1 cellular context compared by ENCODE assay signal in the genomic region with DNA sequence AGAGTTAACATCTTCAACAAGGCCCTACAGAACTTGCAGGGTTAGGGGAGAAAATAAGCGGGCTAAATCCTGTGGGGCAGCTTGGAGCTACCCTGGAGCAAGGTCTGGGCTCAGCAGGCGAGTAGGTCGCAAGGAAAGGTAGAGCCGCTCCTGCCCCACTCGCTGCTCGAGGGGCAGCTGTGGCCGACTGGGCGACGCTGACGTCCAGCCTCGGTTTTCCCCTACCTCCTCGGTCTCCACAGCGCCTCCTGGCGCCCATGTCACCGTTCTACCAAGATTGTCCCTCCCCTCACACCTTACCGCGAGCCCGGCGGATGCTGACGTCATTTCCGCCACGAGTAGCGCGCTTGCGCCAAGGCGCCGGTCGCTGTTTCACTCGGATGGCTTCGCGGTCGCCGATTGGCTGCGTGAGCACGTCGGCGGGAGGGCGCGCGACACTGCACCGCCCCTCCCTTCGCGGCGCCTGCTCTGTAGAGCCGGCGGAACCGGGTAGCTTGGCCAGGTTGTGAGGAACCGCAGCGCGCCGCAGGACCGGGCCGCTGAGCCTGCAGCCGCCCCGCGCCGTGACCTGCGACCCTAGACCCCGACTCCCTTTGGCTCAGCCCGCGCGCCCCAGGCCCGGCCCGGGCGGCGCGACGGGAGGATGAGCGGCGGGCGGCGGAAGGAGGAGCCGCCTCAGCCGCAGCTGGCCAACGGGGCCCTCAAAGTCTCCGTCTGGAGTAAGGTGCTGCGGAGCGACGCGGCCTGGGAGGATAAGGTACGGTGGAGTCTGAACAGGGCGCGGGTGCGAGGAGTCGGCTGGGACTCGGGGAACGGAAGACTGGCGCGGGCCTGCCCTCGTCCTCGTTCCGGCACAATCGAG.
TF ChIP-seq lines count a peak whose summit lies in the region.

A gene with protein sequence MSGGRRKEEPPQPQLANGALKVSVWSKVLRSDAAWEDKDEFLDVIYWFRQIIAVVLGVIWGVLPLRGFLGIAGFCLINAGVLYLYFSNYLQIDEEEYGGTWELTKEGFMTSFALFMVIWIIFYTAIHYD (plus strand): TSS at position 471 of the 862 bp plus-strand sequence. CDS start 173 bp downstream, at position 644.

TF ChIP-seq in GM23338, 12 proteins besides CTCF, POLR2A, EP300 and RAD21 (continued from another document):
- TF ChIP-seq, protein P1, sequence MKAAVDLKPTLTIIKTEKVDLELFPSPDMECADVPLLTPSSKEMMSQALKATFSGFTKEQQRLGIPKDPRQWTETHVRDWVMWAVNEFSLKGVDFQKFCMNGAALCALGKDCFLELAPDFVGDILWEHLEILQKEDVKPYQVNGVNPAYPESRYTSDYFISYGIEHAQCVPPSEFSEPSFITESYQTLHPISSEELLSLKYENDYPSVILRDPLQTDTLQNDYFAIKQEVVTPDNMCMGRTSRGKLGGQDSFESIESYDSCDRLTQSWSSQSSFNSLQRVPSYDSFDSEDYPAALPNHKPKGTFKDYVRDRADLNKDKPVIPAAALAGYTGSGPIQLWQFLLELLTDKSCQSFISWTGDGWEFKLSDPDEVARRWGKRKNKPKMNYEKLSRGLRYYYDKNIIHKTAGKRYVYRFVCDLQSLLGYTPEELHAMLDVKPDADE (IDR thresholded peaks at IDR 0.05) = peak; percentile 90
- peak; percentile 38; the same call in 1 of the 2 replicates for TF ChIP-seq ZNF331 (CRISPR knock-in tag; IDR thresholded peaks at IDR 0.05; ENCODE audit: low read depth)
- no peak for TF ChIP-seq STAT1 (IDR thresholded peaks at IDR 0.05; ENCODE audit: unreplicated experiment)
- TF ChIP-seq CREB1 (CRISPR knock-in tag; IDR thresholded peaks at IDR 0.05; ENCODE audit: low read depth) = peak; percentile 97
- TF ChIP-seq POLR2AphosphoS5 (IDR thresholded peaks at IDR 0.05; ENCODE audit: low read depth) = peak; percentile 72
- TF ChIP-seq, protein P2, sequence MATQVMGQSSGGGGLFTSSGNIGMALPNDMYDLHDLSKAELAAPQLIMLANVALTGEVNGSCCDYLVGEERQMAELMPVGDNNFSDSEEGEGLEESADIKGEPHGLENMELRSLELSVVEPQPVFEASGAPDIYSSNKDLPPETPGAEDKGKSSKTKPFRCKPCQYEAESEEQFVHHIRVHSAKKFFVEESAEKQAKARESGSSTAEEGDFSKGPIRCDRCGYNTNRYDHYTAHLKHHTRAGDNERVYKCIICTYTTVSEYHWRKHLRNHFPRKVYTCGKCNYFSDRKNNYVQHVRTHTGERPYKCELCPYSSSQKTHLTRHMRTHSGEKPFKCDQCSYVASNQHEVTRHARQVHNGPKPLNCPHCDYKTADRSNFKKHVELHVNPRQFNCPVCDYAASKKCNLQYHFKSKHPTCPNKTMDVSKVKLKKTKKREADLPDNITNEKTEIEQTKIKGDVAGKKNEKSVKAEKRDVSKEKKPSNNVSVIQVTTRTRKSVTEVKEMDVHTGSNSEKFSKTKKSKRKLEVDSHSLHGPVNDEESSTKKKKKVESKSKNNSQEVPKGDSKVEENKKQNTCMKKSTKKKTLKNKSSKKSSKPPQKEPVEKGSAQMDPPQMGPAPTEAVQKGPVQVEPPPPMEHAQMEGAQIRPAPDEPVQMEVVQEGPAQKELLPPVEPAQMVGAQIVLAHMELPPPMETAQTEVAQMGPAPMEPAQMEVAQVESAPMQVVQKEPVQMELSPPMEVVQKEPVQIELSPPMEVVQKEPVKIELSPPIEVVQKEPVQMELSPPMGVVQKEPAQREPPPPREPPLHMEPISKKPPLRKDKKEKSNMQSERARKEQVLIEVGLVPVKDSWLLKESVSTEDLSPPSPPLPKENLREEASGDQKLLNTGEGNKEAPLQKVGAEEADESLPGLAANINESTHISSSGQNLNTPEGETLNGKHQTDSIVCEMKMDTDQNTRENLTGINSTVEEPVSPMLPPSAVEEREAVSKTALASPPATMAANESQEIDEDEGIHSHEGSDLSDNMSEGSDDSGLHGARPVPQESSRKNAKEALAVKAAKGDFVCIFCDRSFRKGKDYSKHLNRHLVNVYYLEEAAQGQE (IDR thresholded peaks at IDR 0.05; ENCODE audit: unreplicated experiment) = no peak
